ENCODE assay signal across 2 cellular contexts in the genomic region with DNA sequence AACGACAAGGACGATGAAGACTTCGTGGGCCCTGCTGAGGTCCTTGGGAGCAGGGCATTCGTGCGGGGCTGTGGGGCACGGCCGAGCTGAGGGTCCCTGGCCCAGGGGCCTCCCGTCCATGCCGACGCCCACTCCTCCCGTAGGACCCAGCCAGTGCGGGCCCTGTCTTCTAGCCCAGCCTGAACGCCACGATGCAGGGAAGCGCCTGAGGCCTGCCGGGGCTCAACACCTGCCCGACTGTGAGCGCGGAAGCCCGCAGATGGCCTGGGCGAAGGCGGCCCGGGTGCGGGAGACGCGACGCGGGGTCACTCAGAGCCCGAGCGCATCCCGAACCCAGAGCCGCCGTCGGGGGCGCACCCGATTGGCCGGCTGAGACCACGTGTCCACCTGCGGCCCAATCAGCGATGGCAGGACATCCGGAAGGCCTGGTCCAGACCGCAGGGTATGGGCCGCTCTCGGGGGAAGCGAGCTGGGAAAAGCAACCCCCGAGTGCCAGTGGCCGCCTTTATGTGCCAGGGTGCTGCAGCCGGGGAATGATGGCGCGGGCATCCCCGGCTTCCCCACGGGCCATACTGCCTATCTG.
A peak's percentile ranks its signal among the peaks of the same experiment; 100 is the strongest.
TF ChIP-seq lines count a peak whose summit lies in the region.

No MANE protein-coding gene starts in this region.

TF ChIP-seq in GM23338, 12 proteins besides CTCF, POLR2A, EP300 and RAD21 (continues in another document):
- TF ChIP-seq EZH2 (IDR thresholded peaks at IDR 0.05; ENCODE audit: low read depth, unreplicated experiment) (no peak), NANOG (IDR thresholded peaks at IDR 0.05; ENCODE audit: borderline replicate concordance) (no peak), CREB1 (CRISPR knock-in tag; IDR thresholded peaks at IDR 0.05; ENCODE audit: low read depth) (no peak), EZH2phosphoT487 (IDR thresholded peaks at IDR 0.05; ENCODE audit: unreplicated experiment) (no peak), ZNF462 (CRISPR knock-in tag; IDR thresholded peaks at IDR 0.05) (no peak), POLR2AphosphoS5 (IDR thresholded peaks at IDR 0.05; ENCODE audit: low read depth) (no peak), ZNF114 (CRISPR knock-in tag; IDR thresholded peaks at IDR 0.05) (no peak), JUNB (IDR thresholded peaks at IDR 0.05; ENCODE audit: unreplicated experiment) (no peak), STAT1 (IDR thresholded peaks at IDR 0.05; ENCODE audit: unreplicated experiment) (no peak)
- TF ChIP-seq, protein P1, sequence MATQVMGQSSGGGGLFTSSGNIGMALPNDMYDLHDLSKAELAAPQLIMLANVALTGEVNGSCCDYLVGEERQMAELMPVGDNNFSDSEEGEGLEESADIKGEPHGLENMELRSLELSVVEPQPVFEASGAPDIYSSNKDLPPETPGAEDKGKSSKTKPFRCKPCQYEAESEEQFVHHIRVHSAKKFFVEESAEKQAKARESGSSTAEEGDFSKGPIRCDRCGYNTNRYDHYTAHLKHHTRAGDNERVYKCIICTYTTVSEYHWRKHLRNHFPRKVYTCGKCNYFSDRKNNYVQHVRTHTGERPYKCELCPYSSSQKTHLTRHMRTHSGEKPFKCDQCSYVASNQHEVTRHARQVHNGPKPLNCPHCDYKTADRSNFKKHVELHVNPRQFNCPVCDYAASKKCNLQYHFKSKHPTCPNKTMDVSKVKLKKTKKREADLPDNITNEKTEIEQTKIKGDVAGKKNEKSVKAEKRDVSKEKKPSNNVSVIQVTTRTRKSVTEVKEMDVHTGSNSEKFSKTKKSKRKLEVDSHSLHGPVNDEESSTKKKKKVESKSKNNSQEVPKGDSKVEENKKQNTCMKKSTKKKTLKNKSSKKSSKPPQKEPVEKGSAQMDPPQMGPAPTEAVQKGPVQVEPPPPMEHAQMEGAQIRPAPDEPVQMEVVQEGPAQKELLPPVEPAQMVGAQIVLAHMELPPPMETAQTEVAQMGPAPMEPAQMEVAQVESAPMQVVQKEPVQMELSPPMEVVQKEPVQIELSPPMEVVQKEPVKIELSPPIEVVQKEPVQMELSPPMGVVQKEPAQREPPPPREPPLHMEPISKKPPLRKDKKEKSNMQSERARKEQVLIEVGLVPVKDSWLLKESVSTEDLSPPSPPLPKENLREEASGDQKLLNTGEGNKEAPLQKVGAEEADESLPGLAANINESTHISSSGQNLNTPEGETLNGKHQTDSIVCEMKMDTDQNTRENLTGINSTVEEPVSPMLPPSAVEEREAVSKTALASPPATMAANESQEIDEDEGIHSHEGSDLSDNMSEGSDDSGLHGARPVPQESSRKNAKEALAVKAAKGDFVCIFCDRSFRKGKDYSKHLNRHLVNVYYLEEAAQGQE (IDR thresholded peaks at IDR 0.05; ENCODE audit: unreplicated experiment) = no peak

TF ChIP-seq in K562, 482 proteins besides CTCF, POLR2A, EP300 and RAD21:
- TF ChIP-seq USF1 (CRISPR knock-in tag; IDR thresholded peaks at IDR 0.05) (peak; percentile 63), SAFB (IDR thresholded peaks at IDR 0.05; ENCODE audit: borderline replicate concordance, low read depth, low read length) (0 out of 2 replicates have a peak, but pooled peaks have one; percentile 28), RBBP5 (IDR thresholded peaks at IDR 0.05; ENCODE audit: borderline replicate concordance, insufficient read depth, low read length, poor library complexity, severe bottlenecking) (no peak), STAT5A (IDR thresholded peaks at IDR 0.05; ENCODE audit: borderline replicate concordance, low read length) (no peak), HOXB6 (CRISPR knock-in tag; IDR thresholded peaks at IDR 0.05; ENCODE audit: borderline replicate concordance) (no peak), RBM14 (IDR thresholded peaks at IDR 0.05; ENCODE audit: borderline replicate concordance, insufficient read depth, low read depth, low read length) (0 out of 2 replicates have a peak, but pooled peaks have one; percentile 64), ARHGAP35 (IDR thresholded peaks at IDR 0.05; ENCODE audit: partially characterized antibody) (no peak), ZFPM2 (CRISPR knock-in tag; IDR thresholded peaks at IDR 0.05) (no peak), ZNF584 (CRISPR knock-in tag; IDR thresholded peaks at IDR 0.05; ENCODE audit: low read depth) (no peak), ZFP30 (CRISPR knock-in tag; IDR thresholded peaks at IDR 0.05; ENCODE audit: borderline replicate concordance) (no peak), KDM5B (IDR thresholded peaks at IDR 0.05; ENCODE audit: insufficient replicate concordance, low read depth, low read length) (no peak), SIN3A (IDR thresholded peaks at IDR 0.05; ENCODE audit: borderline replicate concordance in 2 of 2, control insufficient read depth in 1 of 2, low read depth in 2 of 2, low read length in 2 of 2) (no peak), YBX1 (IDR thresholded peaks at IDR 0.05) (no peak), NR3C1 (CRISPR knock-in tag; IDR thresholded peaks at IDR 0.05) (peak; percentile 15; the same call in 1 of the 2 replicates), ZBTB33 (CRISPR knock-in tag; IDR thresholded peaks at IDR 0.05) (peak; percentile 92), ZNF740 (CRISPR knock-in tag; IDR thresholded peaks at IDR 0.05) (no peak), ZNF740 (tag; IDR thresholded peaks at IDR 0.05) (no peak), POLR2G (IDR thresholded peaks at IDR 0.05; ENCODE audit: low read depth, low read length) (peak; percentile 61), MED1 (CRISPR knock-in tag; IDR thresholded peaks at IDR 0.05; ENCODE audit: borderline replicate concordance) (no peak), SREBF1 (IDR thresholded peaks at IDR 0.05; ENCODE audit: borderline replicate concordance, low read depth, low read length) (no peak), NFRKB (IDR thresholded peaks at IDR 0.05; ENCODE audit: low read depth) (no peak), PCBP1 (IDR thresholded peaks at IDR 0.05; ENCODE audit: low read depth, low read length, poor library complexity, severe bottlenecking) (peak; percentile 43), ZNF3 (CRISPR knock-in tag; IDR thresholded peaks at IDR 0.05) (no peak), NR1H2 (CRISPR knock-in tag; IDR thresholded peaks at IDR 0.05) (no peak), SNIP1 (IDR thresholded peaks at IDR 0.05; ENCODE audit: low read depth) (no peak), NONO (IDR thresholded peaks at IDR 0.05; ENCODE audit: low read depth in 2 of 2, low read length in 1 of 2) (no peak), ZNF668 (CRISPR knock-in tag; IDR thresholded peaks at IDR 0.05) (no peak), FOXM1 (IDR thresholded peaks at IDR 0.05; ENCODE audit: low read depth) (no peak), FOXM1 (CRISPR knock-in tag; IDR thresholded peaks at IDR 0.05; ENCODE audit: low read depth) (0 out of 2 replicates have a peak, but pooled peaks have one; percentile 1), SMAD1 (IDR thresholded peaks at IDR 0.05; ENCODE audit: low read depth, low read length, partially characterized antibody) (no peak), RBFOX2 (IDR thresholded peaks at IDR 0.05; ENCODE audit: low read depth, low read length) (peak; percentile 25; the same call in 1 of the 2 replicates), EP400 (IDR thresholded peaks at IDR 0.05) (no peak), CEBPZ (IDR thresholded peaks at IDR 0.05; ENCODE audit: borderline replicate concordance, low read depth, low read length) (no peak)
- TF ChIP-seq, protein P2, sequence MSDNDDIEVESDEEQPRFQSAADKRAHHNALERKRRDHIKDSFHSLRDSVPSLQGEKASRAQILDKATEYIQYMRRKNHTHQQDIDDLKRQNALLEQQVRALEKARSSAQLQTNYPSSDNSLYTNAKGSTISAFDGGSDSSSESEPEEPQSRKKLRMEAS (CRISPR knock-in tag; IDR thresholded peaks at IDR 0.05) = 0 out of 2 replicates have a peak, but pooled peaks have one; percentile 17
- TF ChIP-seq, protein P3, sequence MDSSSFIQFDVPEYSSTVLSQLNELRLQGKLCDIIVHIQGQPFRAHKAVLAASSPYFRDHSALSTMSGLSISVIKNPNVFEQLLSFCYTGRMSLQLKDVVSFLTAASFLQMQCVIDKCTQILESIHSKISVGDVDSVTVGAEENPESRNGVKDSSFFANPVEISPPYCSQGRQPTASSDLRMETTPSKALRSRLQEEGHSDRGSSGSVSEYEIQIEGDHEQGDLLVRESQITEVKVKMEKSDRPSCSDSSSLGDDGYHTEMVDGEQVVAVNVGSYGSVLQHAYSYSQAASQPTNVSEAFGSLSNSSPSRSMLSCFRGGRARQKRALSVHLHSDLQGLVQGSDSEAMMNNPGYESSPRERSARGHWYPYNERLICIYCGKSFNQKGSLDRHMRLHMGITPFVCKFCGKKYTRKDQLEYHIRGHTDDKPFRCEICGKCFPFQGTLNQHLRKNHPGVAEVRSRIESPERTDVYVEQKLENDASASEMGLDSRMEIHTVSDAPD (CRISPR knock-in tag; IDR thresholded peaks at IDR 0.05) = no peak
